ENCODE assay signal across 1 cellular context in genomic region chr10:116324951-116325635, GRCh38.
TF ChIP-seq lines count a peak whose summit lies in the region.

No MANE protein-coding gene starts in this region.

TF ChIP-seq in H1, 55 proteins besides CTCF, POLR2A, EP300 and RAD21:
- TF ChIP-seq SIX5 (IDR thresholded peaks at IDR 0.05; ENCODE audit: low read depth, low read length) (no peak), ATF2 (IDR thresholded peaks at IDR 0.05; ENCODE audit: low read length) (0 out of 2 replicates have a peak, but pooled peaks have one; percentile 13), CHD1 (IDR thresholded peaks at IDR 0.05; ENCODE audit: low read depth, low read length) (no peak), TEAD4 (IDR thresholded peaks at IDR 0.05; ENCODE audit: low read depth, low read length) (0 out of 2 replicates have a peak, but pooled peaks have one; percentile 2), ASH2L (IDR thresholded peaks at IDR 0.05; ENCODE audit: low read length) (peak; percentile 58), KDM4A (IDR thresholded peaks at IDR 0.05; ENCODE audit: low read depth, low read length, severe bottlenecking) (no peak), JUN (IDR thresholded peaks at IDR 0.05; ENCODE audit: low read depth, low read length) (no peak), RFX5 (IDR thresholded peaks at IDR 0.05; ENCODE audit: borderline replicate concordance, low read depth, low read length) (no peak), MAX (IDR thresholded peaks at IDR 0.05) (0 out of 2 replicates have a peak, but pooled peaks have one; percentile 29), TAF7 (optimal IDR thresholded peaks at IDR 0.05; ENCODE audit: borderline replicate concordance, low read depth, low read length) (no peak)
